In the genomic region with DNA sequence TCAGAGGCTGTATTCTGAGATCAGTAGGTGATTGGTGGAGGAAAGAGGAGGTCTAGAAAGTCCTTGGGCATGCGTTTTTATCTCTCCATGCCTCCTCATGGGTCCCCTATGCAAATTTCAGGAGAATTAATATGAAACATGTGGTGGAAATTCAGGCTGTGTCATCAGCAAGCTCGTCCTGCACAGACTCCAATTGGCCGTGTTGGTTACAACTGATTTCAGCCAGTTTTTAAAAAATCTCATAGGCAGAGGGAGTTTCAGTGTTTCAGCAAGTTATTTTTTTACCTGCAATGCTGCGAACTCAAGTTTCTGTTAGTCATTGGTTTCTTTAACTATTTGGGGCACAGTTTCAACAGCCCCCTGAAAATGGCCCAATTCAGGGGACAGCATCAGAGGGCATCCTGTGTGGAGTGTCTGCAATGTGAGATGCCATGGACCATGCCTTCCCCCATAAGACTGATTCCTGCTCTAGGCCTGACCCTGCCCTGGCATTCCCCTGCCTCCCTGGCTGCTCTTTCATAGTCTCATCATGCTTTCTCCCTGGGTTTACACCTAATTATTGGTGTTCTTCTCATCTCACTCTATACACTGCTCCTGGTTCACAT, we compare ENCODE assay signal across 16 cellular contexts. TPM values are rescaled to one million over a fixed set of nuclear protein-coding genes. Genes with fewer than 3 reads are reported as not detected.
A peak's percentile ranks its signal among the peaks of the same experiment; 100 is the strongest.
DNase-seq lines count a peak whose midpoint lies in the region; ATAC-seq and TF ChIP-seq lines count a peak whose summit lies in the region.
"Had no signal": no experiment of that assay in that cellular context is flagged by ENCODE, and none has a peak within 500 bp of the region (broad histone marks: within the 10 kb centered on the region; RNA-seq: fewer than 3 reads in every experiment).

No MANE protein-coding gene starts in this region.

- intact Hi-C loops in sciatic nerve (cut with DNase I) = no loop called here
- intact Hi-C loops in CD14-positive monocyte (cut with micrococcal nuclease) = no loop called here

- TF ChIP-seq CTCF in fibroblast of the aortic adventitia (IDR thresholded peaks at IDR 0.05; ENCODE audit: insufficient read depth, low read length) (no peak), CD14-positive monocyte (IDR thresholded peaks at IDR 0.05) (no peak)

- ATAC-seq in SK-N-SH treated with all-trans-retinoic acid at 6 μM for 48 hours (peak; percentile 63; the same call in 2 of the 3 replicates), sciatic nerve (peak; percentile 83)
- no peak for ATAC-seq in effector memory CD8-positive, alpha-beta T cell (replicated peaks)
- ATAC-seq: activated CD4-positive, CD25-positive, alpha-beta regulatory T cell treated with anti-CD3 and anti-CD28 coated beads, Interleukin-2, amount 50 U/mL, for 24 hours; esophagus mucosa; mucosa of descending colon had no signal

- H3K27me3 Mint-ChIP-seq in effector memory CD8-positive, alpha-beta T cell = no peaks in the 10 kb centered on the region
- H3K27me3 Mint-ChIP-seq in CD14-positive monocyte (ENCODE audit: low read depth in 3 of 3) = peaks cover 2 to 6% (median 5%) of the 10 kb centered on the region in 3 donors

- H3K4me3 ChIP-seq in fibroblast of the aortic adventitia (ENCODE audit: low read depth, low read length) = no peak overlapping the region
- H3K4me3 ChIP-seq: mucosa of descending colon, SJCRH30 had no signal

- no peaks in the 10 kb centered on the region for H3K4me1 Mint-ChIP-seq in effector memory CD8-positive, alpha-beta T cell (ENCODE audit: low read depth in 2 of 2)
- no peaks in the 10 kb centered on the region for H3K4me1 Mint-ChIP-seq in CD14-positive monocyte

- no peak overlapping the region for H3K4me3 Mint-ChIP-seq in effector memory CD8-positive, alpha-beta T cell
- no peak overlapping the region for H3K4me3 Mint-ChIP-seq in CD14-positive monocyte

- DNase-seq in GM03348 (ENCODE audit: low spot score) (peak; percentile 72), fibroblast of the aortic adventitia (ENCODE audit: low read depth) (peak; percentile 76), sciatic nerve (ENCODE audit: low spot score) (peak; percentile 41), NOMO-1 treated with dmso at 0.1 percent for 144 hours (lab: John Stamatoyannopoulos, UW; ENCODE audit: unreplicated experiment) (no peak), occipital lobe (lab: John Stamatoyannopoulos, UW) (no peak), CD14-positive monocyte (ENCODE audit: low spot score) (no peak)
- no peak for DNase-seq in effector memory CD8-positive, alpha-beta T cell
- DNase-seq: activated CD8-positive, alpha-beta memory T cell treated with anti-CD3 and anti-CD28 coated beads, Interleukin-2, amount 50 U/mL, for 4 hours; dermis blood vessel endothelial cell; mucosa of descending colon; NCI-H1694 treated with DMSO at 0.1 percent for 48 hours; SJCRH30; stimulated activated CD4-positive, alpha-beta T cell treated with anti-CD3 and anti-CD28 coated beads, Interleukin-2, amount 100 ng/mL, for 24 hours had no signal

- H3K36me3 Mint-ChIP-seq in effector memory CD8-positive, alpha-beta T cell (ENCODE audit: insufficient read depth) = no peaks in the 10 kb centered on the region
- H3K36me3 Mint-ChIP-seq in CD14-positive monocyte = no peaks in the 10 kb centered on the region

- H3K27ac Mint-ChIP-seq in effector memory CD8-positive, alpha-beta T cell = no peak overlapping the region
- H3K27ac Mint-ChIP-seq in CD14-positive monocyte = no peak overlapping the region

- H3K9me3 Mint-ChIP-seq in effector memory CD8-positive, alpha-beta T cell = peaks cover 0 to 7% of the 10 kb centered on the region in 2 donors
- peaks cover 10 to 35% (median 17%) of the 10 kb centered on the region in 7 donors for H3K9me3 Mint-ChIP-seq in CD14-positive monocyte

TF ChIP-seq in SK-N-SH treated with all-trans-retinoic acid at 6 μM for 48 hours, 23 proteins besides CTCF, POLR2A, EP300 and RAD21:
- no peak for TF ChIP-seq ZNF8 (CRISPR knock-in tag; IDR thresholded peaks at IDR 0.05)
- TF ChIP-seq, protein P1, sequence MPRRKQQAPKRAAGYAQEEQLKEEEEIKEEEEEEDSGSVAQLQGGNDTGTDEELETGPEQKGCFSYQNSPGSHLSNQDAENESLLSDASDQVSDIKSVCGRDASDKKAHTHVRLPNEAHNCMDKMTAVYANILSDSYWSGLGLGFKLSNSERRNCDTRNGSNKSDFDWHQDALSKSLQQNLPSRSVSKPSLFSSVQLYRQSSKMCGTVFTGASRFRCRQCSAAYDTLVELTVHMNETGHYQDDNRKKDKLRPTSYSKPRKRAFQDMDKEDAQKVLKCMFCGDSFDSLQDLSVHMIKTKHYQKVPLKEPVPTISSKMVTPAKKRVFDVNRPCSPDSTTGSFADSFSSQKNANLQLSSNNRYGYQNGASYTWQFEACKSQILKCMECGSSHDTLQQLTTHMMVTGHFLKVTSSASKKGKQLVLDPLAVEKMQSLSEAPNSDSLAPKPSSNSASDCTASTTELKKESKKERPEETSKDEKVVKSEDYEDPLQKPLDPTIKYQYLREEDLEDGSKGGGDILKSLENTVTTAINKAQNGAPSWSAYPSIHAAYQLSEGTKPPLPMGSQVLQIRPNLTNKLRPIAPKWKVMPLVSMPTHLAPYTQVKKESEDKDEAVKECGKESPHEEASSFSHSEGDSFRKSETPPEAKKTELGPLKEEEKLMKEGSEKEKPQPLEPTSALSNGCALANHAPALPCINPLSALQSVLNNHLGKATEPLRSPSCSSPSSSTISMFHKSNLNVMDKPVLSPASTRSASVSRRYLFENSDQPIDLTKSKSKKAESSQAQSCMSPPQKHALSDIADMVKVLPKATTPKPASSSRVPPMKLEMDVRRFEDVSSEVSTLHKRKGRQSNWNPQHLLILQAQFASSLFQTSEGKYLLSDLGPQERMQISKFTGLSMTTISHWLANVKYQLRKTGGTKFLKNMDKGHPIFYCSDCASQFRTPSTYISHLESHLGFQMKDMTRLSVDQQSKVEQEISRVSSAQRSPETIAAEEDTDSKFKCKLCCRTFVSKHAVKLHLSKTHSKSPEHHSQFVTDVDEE (CRISPR knock-in tag; IDR thresholded peaks at IDR 0.05) = no peak
- no peak for TF ChIP-seq ZFP30 (CRISPR knock-in tag; IDR thresholded peaks at IDR 0.05)
- TF ChIP-seq CSDC2 (CRISPR knock-in tag; IDR thresholded peaks at IDR 0.05) = no peak
- TF ChIP-seq SNAI2 (CRISPR knock-in tag; IDR thresholded peaks at IDR 0.05) = no peak
- TF ChIP-seq BACH2 (CRISPR knock-in tag; IDR thresholded peaks at IDR 0.05; ENCODE audit: borderline replicate concordance) = no peak
- no peak for TF ChIP-seq ZNF70 (CRISPR knock-in tag; IDR thresholded peaks at IDR 0.05)
- TF ChIP-seq, protein P2, sequence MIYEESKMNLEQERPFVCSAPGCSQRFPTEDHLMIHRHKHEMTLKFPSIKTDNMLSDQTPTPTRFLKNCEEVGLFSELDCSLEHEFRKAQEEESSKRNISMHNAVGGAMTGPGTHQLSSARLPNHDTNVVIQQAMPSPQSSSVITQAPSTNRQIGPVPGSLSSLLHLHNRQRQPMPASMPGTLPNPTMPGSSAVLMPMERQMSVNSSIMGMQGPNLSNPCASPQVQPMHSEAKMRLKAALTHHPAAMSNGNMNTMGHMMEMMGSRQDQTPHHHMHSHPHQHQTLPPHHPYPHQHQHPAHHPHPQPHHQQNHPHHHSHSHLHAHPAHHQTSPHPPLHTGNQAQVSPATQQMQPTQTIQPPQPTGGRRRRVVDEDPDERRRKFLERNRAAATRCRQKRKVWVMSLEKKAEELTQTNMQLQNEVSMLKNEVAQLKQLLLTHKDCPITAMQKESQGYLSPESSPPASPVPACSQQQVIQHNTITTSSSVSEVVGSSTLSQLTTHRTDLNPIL (CRISPR knock-in tag; IDR thresholded peaks at IDR 0.05; ENCODE audit: low read depth) = no peak
TF ChIP-seq in SK-N-SH treated with all-trans-retinoic acid at 6 μM for 48 hours: peak in this region for 0.

RNA-seq across cellular contexts. Expression of a gene that starts 60.0 kb away (rescaled TPM):
- total RNA-seq in fibroblast of the aortic adventitia (ENCODE audit: low replicate concordance) = 75.6 and 98.9 TPM in 2 replicates
- total RNA-seq in sciatic nerve = 121 TPM
- total RNA-seq in occipital lobe = 14.5 TPM
- polyA plus RNA-seq in CD14-positive monocyte = 1 to 10 TPM; 1.6 to 2.7 TPM

Comparison
In these comparisons a context has a peak if more than half of its experiments do, and no peak if none do; other contexts are left out.
1. DNase-seq: peak in GM03348 (single experiment), fibroblast of the aortic adventitia (single experiment) and sciatic nerve (single experiment); none in NOMO-1 treated with dmso at 0.1 percent for 144 hours (single experiment), effector memory CD8-positive, alpha-beta T cell (0 of 3), occipital lobe (single experiment) and CD14-positive monocyte (single experiment).